ENCODE assay signal across 8 cellular contexts in genomic region chr13:48976677-48977625, GRCh38. TPM values are rescaled to one million over a fixed set of nuclear protein-coding genes. Genes with fewer than 3 reads are reported as not detected.
DNase-seq lines count a peak whose midpoint lies in the region; ATAC-seq and TF ChIP-seq lines count a peak whose summit lies in the region.

No MANE protein-coding gene starts in this region.

- peak overlapping the region; percentile 58 for H2AFZ ChIP-seq in PC-3 (ENCODE audit: low read length)

- peak overlapping the region; percentile 94 for H3K9ac ChIP-seq in PC-3 (ENCODE audit: low read length)

- WGBS in urinary bladder: 3% methylated on average over 30 of the region's 30 CpGs

- H3K27me3 Mint-ChIP-seq in activated naive CD4-positive, alpha-beta T cell treated with anti-CD3 and anti-CD28 coated beads, Interleukin-2, amount 50 U/mL, for 24 hours: no peaks in the 10 kb centered on the region
- H3K27me3 Mint-ChIP-seq in mesothelial cell of epicardium (ENCODE audit: low read depth): peaks cover 5% of the 10 kb centered on the region

- POLR2A ChIA-PET in PC-3 (lab: Charles Lee; ENCODE audit: unreplicated experiment): no interaction called here

- intact Hi-C loops in PC-3 (cut with micrococcal nuclease) (loop anchor here (2.0 to 5.0 kb wide), 5 partner anchors 85 to 200 kb away; no protein-coding TSS in a partner anchor), dorsolateral prefrontal cortex (cut with DNase I) (loop anchor here in 1 of 2 donors (10.0 kb wide), 3 partner anchors 128 to 608 kb away; partner anchors contain the start of gene RCBTB1)

- H4K20me1 ChIP-seq in PC-3 (ENCODE audit: low read length): peaks cover 5% of the 10 kb centered on the region; the same call in 1 of the 2 replicates

- H3K27me3 ChIP-seq in PC-3 (ENCODE audit: low read length) (no peaks in the 10 kb centered on the region), dorsolateral prefrontal cortex (no peaks in the 10 kb centered on the region)

- peaks cover 60% of the 10 kb centered on the region for H3K79me2 ChIP-seq in PC-3 (ENCODE audit: low read length)

- CTCF ChIA-PET in PC-3 (lab: Charles Lee): interaction anchor here (0.7 kb wide), 1 partner anchor 110 kb away, joined by 4 read pairs; no protein-coding TSS in a partner anchor

- peaks cover 59% of the 10 kb centered on the region for H3K4me1 Mint-ChIP-seq in activated naive CD4-positive, alpha-beta T cell treated with anti-CD3 and anti-CD28 coated beads, Interleukin-2, amount 50 U/mL, for 24 hours
- peaks cover 37% of the 10 kb centered on the region for H3K4me1 Mint-ChIP-seq in mesothelial cell of epicardium

- H3K4me1 ChIP-seq in PC-3 (ENCODE audit: insufficient read depth, low read length) (peaks cover 14% of the 10 kb centered on the region; the same call in 1 of the 2 replicates), urinary bladder (ENCODE audit: insufficient read depth) (no peaks in the 10 kb centered on the region)

- H3K4me3 ChIP-seq in PC-3 (ENCODE audit: low read length) (peak overlapping the region; percentile 80), dorsolateral prefrontal cortex (peak overlapping the region; percentile 69 to 98 (median 88)), urinary bladder (ENCODE audit: low read depth, low read length) (peak overlapping the region; percentile 73)

- H3K9me3 ChIP-seq in PC-3 (ENCODE audit: low read length): 0 out of 2 replicates have a peak, but pooled peaks cover 10% of the 10 kb centered on the region

- H3K27ac ChIP-seq in PC-3 (ENCODE audit: low read length) (peak overlapping the region; percentile 93), dorsolateral prefrontal cortex (peak overlapping the region; percentile 78 to 100 (median 97)), urinary bladder (ENCODE audit: low read depth) (peak overlapping the region; percentile 67)

- peak overlapping the region; percentile 97 for H3K27ac Mint-ChIP-seq in activated naive CD4-positive, alpha-beta T cell treated with anti-CD3 and anti-CD28 coated beads, Interleukin-2, amount 50 U/mL, for 24 hours
- H3K27ac Mint-ChIP-seq in mesothelial cell of epicardium: peak overlapping the region; percentile 97

- TSS peak; percentile 58 for BruUV-seq in PC-3 (replicated peaks; lab: Mats Ljungman, UMichigan)

- H3K4me2 ChIP-seq in PC-3 (ENCODE audit: low read length): peak overlapping the region; percentile 95

- ATAC-seq in HG02981 (IDR thresholded peaks at IDR 0.05; ENCODE audit: unreplicated experiment) (peak; percentile 10), PC-3 (peak; percentile 34; the same call in 1 of the 2 replicates)

- no peak for DNase-seq in activated naive CD4-positive, alpha-beta T cell treated with anti-CD3 and anti-CD28 coated beads, Interleukin-2, amount 50 U/mL, for 16 hours
- DNase-seq in PC-3 (peak; percentile 3), dorsolateral prefrontal cortex (peak in 5 of 10 donors; percentile 27 to 72 (median 45)), mesothelial cell of epicardium (ENCODE audit: low spot score in 2 of 2, unreplicated experiment in 2 of 2) (no peak), OCI-M2 (lab: John Stamatoyannopoulos, UW; ENCODE audit: unreplicated experiment) (no peak)

- H3F3A ChIP-seq in PC-3 (ENCODE audit: low read length, unreplicated experiment): no peaks in the 10 kb centered on the region

- no peaks in the 10 kb centered on the region for H3K36me3 ChIP-seq in PC-3 (ENCODE audit: low read depth, low read length)
- H3K36me3 ChIP-seq in urinary bladder (ENCODE audit: insufficient read depth): no peaks in the 10 kb centered on the region

- H3K4me3 Mint-ChIP-seq in activated naive CD4-positive, alpha-beta T cell treated with anti-CD3 and anti-CD28 coated beads, Interleukin-2, amount 50 U/mL, for 24 hours: peak overlapping the region; percentile 96
- H3K4me3 Mint-ChIP-seq in mesothelial cell of epicardium: peak overlapping the region; percentile 86

- peaks cover 23% of the 10 kb centered on the region for H3K36me3 Mint-ChIP-seq in activated naive CD4-positive, alpha-beta T cell treated with anti-CD3 and anti-CD28 coated beads, Interleukin-2, amount 50 U/mL, for 24 hours
- peaks cover 5% of the 10 kb centered on the region for H3K36me3 Mint-ChIP-seq in mesothelial cell of epicardium

- H3K9me2 ChIP-seq in PC-3 (replicated peaks; ENCODE audit: low read length): no peaks in the 10 kb centered on the region

- TF ChIP-seq CTCF in PC-3 (conservative IDR thresholded peaks at IDR 0.05; ENCODE audit: low read depth, low read length) (no peak), dorsolateral prefrontal cortex (IDR thresholded peaks at IDR 0.05 in 54 of 56, conservative IDR thresholded peaks at IDR 0.05 in 2 of 56; ENCODE audit: low read depth in 1 of 56, partially characterized antibody in 56 of 56) (peak in 5 of 56 donors; percentile 0 to 28 (median 8)), mesothelial cell of epicardium (IDR thresholded peaks at IDR 0.05; ENCODE audit: unreplicated experiment) (no peak)

- H3K9me3 Mint-ChIP-seq in activated naive CD4-positive, alpha-beta T cell treated with anti-CD3 and anti-CD28 coated beads, Interleukin-2, amount 50 U/mL, for 24 hours: peaks cover 20% of the 10 kb centered on the region
- peaks cover 11% of the 10 kb centered on the region for H3K9me3 Mint-ChIP-seq in mesothelial cell of epicardium

RNA-seq across cellular contexts. Expression of gene FNDC3A, which starts 1.2 kb away (rescaled TPM):
- total RNA-seq in PC-3 (2014; rRNA removed) (13.3 and 15.6 TPM in 2 replicates), dorsolateral prefrontal cortex (10 to 100 TPM; 37.4 to 60.1 (median 50.2) TPM), mesothelial cell of epicardium (94.1 to 96.6 TPM (median 94.7 TPM) in 3 replicates), urinary bladder (109 TPM)
- polyA plus RNA-seq in urinary bladder: 25.4 TPM
